Comparison of ENCODE assay signal across 19 cellular contexts in the genomic region with DNA sequence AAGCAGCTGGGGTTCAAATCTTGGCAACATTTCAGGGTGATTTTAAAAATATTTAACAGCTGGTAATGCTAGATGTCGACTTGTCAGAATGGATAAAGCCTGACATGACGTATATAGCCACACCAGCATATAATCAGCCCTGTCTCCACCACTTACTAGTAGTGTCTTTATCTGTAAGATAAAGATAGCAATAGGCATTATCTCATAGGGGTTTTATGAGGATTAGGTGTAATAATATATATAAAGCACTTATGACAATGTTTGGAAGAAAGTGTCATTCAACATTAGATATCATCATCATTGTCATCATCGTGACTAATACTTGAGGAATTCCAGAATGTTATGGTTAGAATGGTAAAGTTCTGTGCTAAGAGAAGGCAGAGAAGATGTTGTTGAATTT.
"Had no signal": no experiment of that assay in that cellular context is flagged by ENCODE, and none has a peak within 500 bp of the region (broad histone marks: within the 10 kb centered on the region; RNA-seq: fewer than 3 reads in every experiment).

No MANE protein-coding gene starts in this region.

- ATAC-seq: activated CD8-positive, alpha-beta T cell treated with anti-CD3 and anti-CD28 coated beads, Interleukin-2, amount 10 ng/mL, durations not matched to agents 7 days and 5 days; activated naive CD4-positive, alpha-beta T cell treated with anti-CD3 and anti-CD28 coated beads, Interleukin-2, amount 50 U/mL, for 72 hours; heart left ventricle; left cardiac atrium; lower lobe of right lung had no signal

- H3K9me3 ChIP-seq: lower lobe of right lung, right atrium auricular region, tibial artery had no signal

- H3K4me3 ChIP-seq: esophagus squamous epithelium, heart left ventricle, lower lobe of right lung, right atrium auricular region, tibial artery had no signal

- DNase-seq: activated CD4-positive, alpha-beta T cell treated with anti-CD3 and anti-CD28 coated beads, Interleukin-2, amount 10 ng/mL, durations not matched to agents 24 days and 14 days; activated CD4-positive, CD25-positive, alpha-beta regulatory T cell; activated CD8-positive, alpha-beta memory T cell treated with anti-CD3 and anti-CD28 coated beads, Interleukin-2, amount 50 U/mL, for 4 hours; activated CD8-positive, alpha-beta T cell treated with anti-CD3 and anti-CD28 coated beads, Interleukin-2, amount 10 ng/mL, durations not matched to agents 7 days and 5 days; activated effector memory CD4-positive, alpha-beta T cell treated with anti-CD3 and anti-CD28 coated beads, Interleukin-2, amount 50 U/mL, for 16 hours; activated T-cell treated with anti-CD3 and anti-CD28 coated beads, Interleukin-2, amount 50 U/mL, for 48 hours; amniotic stem cell; cortex of kidney; effector CD8-positive, alpha-beta T cell; esophagus squamous epithelium; heart left ventricle; left cardiac atrium; lower lobe of right lung; small intestine; stimulated activated CD4-positive, alpha-beta T cell treated with anti-CD3 and anti-CD28 coated beads, Interleukin-4, amount 100 ng/mL, for 24 hours; stimulated activated naive CD4-positive, alpha-beta T cell; tibial artery had no signal

- H3K27me3 ChIP-seq: esophagus squamous epithelium, heart left ventricle, right atrium auricular region, tibial artery had no signal

- H3K4me1 ChIP-seq: heart left ventricle, lower lobe of right lung, right atrium auricular region, tibial artery had no signal

- H3K36me3 ChIP-seq: esophagus squamous epithelium, heart left ventricle, lower lobe of right lung, right atrium auricular region, tibial artery had no signal

- H3K27ac ChIP-seq: esophagus squamous epithelium, heart left ventricle, lower lobe of right lung, right atrium auricular region, tibial artery had no signal
